Comparison of ENCODE assay signal across 8 cellular contexts in the genomic region with DNA sequence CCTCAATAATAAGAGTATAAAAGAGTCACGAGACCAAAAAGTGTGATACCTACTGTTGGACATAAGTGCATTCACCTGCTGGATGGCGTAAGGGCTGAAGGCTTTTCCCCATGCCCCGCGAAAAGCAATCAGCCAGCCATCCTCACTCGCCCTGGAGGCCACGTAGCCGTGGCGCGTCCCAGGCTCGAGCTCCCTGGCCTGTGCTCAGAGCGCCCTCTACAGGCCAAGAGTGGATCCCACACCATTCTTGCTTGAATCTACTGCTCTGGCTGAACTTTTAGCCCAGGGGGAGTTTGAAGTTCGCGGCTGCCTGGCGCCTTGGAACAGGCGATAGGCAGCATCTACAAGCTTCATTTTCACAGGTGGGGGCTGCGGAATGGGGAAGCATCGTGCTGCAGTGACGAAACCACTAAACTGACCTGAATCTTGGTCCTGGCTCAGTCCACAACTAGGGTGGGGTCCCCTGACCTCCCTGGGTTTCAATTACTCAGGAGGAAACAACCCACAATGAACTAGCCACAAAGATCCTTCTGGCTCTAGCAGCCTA.
DNase-seq lines count a peak whose midpoint lies in the region; ATAC-seq, FAIRE-seq and TF ChIP-seq lines count a peak whose summit lies in the region.

No MANE protein-coding gene starts in this region.

- FAIRE-seq in GM19239 (lab: Jason Lieb, UNC) = peak; percentile 99
- FAIRE-seq in bronchial epithelial cell (lab: Jason Lieb, UNC) = peak; percentile 66
- peak; percentile 25 for FAIRE-seq in kidney (lab: Jason Lieb, UNC)

- DNase-seq in GM19239 (ENCODE audit: insufficient read length, low spot score) (peak; percentile 85), NCI-H2227 treated with DMSO at 0.1 percent for 48 hours (lab: John Stamatoyannopoulos, UW) (peak; percentile 73), activated B cell treated with CpG ODN at 0.5 μM for 24 hours (peak; percentile 70), bronchial epithelial cell (ENCODE audit: low read depth) (peak; percentile 72), kidney (peak; percentile 91)
- peak; percentile 80 to 82 for DNase-seq in stimulated activated CD4-positive, alpha-beta T cell treated with anti-CD3 and anti-CD28 coated beads, Interleukin-1b, Interleukin-23, amount 100 ng/mL, for 4 hours (ENCODE audit: low read depth in 2 of 2)

- no peak overlapping the region for H3K27ac Mint-ChIP-seq in activated B cell treated with CpG ODN at 0.5 μM for 24 hours

- H3K27ac ChIP-seq in BLaER1 (no peak overlapping the region), kidney (ENCODE audit: low read depth in 2 of 2, low read length in 2 of 2) (no peak overlapping the region)

- H4K20me1 ChIP-seq in BLaER1 = no peaks in the 10 kb centered on the region

- POLR2A ChIA-PET in activated B cell treated with CpG ODN at 0.5 μM for 24 hours (lab: Charles Lee) = interaction anchor here (0.7 kb wide), 1 partner anchor 118 kb away, joined by 4 read pairs; no protein-coding TSS in a partner anchor

- CTCF ChIA-PET in activated B cell treated with CpG ODN at 0.5 μM for 24 hours (lab: Charles Lee) = interaction anchor here (0.5 to 3.8 kb wide), 18 partner anchors 9 to 291 kb away, joined by 3 to 77 read pairs (median 5); a partner anchor contains a TSS

- H3K4me1 ChIP-seq in BLaER1 (peaks cover 7% of the 10 kb centered on the region; the same call in 1 of the 2 replicates), kidney (ENCODE audit: control insufficient read depth in 1 of 2, insufficient read depth in 1 of 2, low read depth in 1 of 2, low read length in 2 of 2) (peaks cover 0 to 4% of the 10 kb centered on the region in 2 donors)

- no peak overlapping the region for H3K4me3 Mint-ChIP-seq in activated B cell treated with CpG ODN at 0.5 μM for 24 hours

- no peaks in the 10 kb centered on the region for H3K9me3 ChIP-seq in BLaER1
- no peaks in the 10 kb centered on the region for H3K9me3 ChIP-seq in kidney (ENCODE audit: control insufficient read depth in 1 of 2, low read length in 2 of 2)

- H3K9ac ChIP-seq in BLaER1 (peak overlapping the region; percentile 48), kidney (ENCODE audit: low read length in 2 of 2) (no peak overlapping the region)

- no peaks in the 10 kb centered on the region for H3K9me3 Mint-ChIP-seq in activated B cell treated with CpG ODN at 0.5 μM for 24 hours

- H3K4me3 ChIP-seq in BLaER1 = no peak overlapping the region
- no peak overlapping the region for H3K4me3 ChIP-seq in bronchial epithelial cell (ENCODE audit: low read depth, low read length)
- no peak overlapping the region for H3K4me3 ChIP-seq in kidney (ENCODE audit: low read length in 2 of 2)

- peaks cover 4% of the 10 kb centered on the region for H3K4me1 Mint-ChIP-seq in activated B cell treated with CpG ODN at 0.5 μM for 24 hours

- peak overlapping the region; percentile 63 for H3K4me2 ChIP-seq in BLaER1

- TF ChIP-seq CTCF in activated B cell treated with CpG ODN at 0.5 μM for 24 hours (IDR thresholded peaks at IDR 0.05) = peak; percentile 80
- TF ChIP-seq CTCF in bronchial epithelial cell (IDR thresholded peaks at IDR 0.05; ENCODE audit: insufficient read depth, low read length, severe bottlenecking) = peak; percentile 99
- peak; percentile 95 for TF ChIP-seq CTCF in kidney (IDR thresholded peaks at IDR 0.05; ENCODE audit: borderline replicate concordance, extremely low read depth, insufficient read depth)

- H3K27me3 ChIP-seq in BLaER1 = no peaks in the 10 kb centered on the region
- no peaks in the 10 kb centered on the region for H3K27me3 ChIP-seq in bronchial epithelial cell (ENCODE audit: control insufficient read depth, insufficient read depth, low read length)

- ATAC-seq in HG03342 (IDR thresholded peaks at IDR 0.05; ENCODE audit: unreplicated experiment) (peak; percentile 99), activated B cell treated with CpG ODN at 0.5 μM for 24 hours (ENCODE audit: low read depth) (peak; percentile 98)

- peaks cover 15% of the 10 kb centered on the region for H3K27me3 Mint-ChIP-seq in activated B cell treated with CpG ODN at 0.5 μM for 24 hours

- H3K36me3 ChIP-seq in BLaER1 (no peaks in the 10 kb centered on the region), bronchial epithelial cell (ENCODE audit: control insufficient read depth, insufficient read depth, low read length) (no peaks in the 10 kb centered on the region), kidney (ENCODE audit: control insufficient read depth in 1 of 2, insufficient read depth in 2 of 2, low read length in 2 of 2) (no peaks in the 10 kb centered on the region)

- intact Hi-C loops in activated B cell treated with CpG ODN at 0.5 μM for 24 hours (cut with micrococcal nuclease) (loop anchor here (1.0 to 5.0 kb wide), 8 partner anchors 70 to 735 kb away; a partner anchor contains a TSS), kidney (cut with DNase I) (loop anchor here (5.0 kb wide), 1 partner anchor 153 kb away; no protein-coding TSS in a partner anchor)

- no peaks in the 10 kb centered on the region for H3K36me3 Mint-ChIP-seq in activated B cell treated with CpG ODN at 0.5 μM for 24 hours (ENCODE audit: low read depth)
